In the genomic region with DNA sequence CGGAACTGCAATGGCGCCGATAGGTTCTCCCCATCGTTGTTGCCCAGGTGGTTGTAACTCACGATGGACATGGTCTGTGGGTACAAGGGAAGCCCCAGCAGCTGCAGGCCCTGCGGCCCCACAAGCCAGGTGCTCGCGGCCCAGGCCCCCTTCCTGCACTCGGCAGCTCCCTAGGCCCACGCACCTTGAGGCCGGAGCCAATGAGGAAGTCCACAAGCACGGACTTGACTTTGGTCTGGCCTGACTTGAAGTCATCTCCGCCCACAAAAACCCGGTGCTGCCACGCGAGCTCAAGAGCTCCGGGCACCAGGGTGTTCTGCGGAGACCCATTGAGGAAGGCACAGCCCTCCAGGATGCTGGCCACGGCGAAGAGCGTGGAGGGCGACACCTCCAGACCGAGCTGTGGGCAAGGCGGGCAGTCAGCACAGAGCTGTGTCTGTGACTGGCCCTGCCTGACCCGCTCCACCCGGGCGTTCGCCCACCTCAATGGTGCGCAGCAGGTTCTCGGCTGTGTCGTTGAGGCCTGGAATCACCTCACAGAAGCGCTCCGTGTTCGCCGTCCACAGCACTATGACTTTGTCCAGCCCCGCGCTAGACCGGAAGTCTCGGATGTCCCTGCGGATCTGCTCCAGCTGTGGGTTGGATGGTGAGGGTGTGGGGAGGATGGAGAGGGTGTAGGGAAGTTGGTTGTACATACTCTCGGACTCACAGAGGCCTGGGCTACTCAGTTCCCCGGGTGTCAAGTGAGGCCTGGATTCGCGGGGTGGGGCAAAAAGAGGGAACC, we compare ENCODE assay signal across 1 cellular context.
TF ChIP-seq lines count a peak whose summit lies in the region.

No MANE protein-coding gene starts in this region.

TF ChIP-seq in GM12878, 131 proteins besides CTCF, POLR2A, EP300 and RAD21:
- TF ChIP-seq, protein P1, sequence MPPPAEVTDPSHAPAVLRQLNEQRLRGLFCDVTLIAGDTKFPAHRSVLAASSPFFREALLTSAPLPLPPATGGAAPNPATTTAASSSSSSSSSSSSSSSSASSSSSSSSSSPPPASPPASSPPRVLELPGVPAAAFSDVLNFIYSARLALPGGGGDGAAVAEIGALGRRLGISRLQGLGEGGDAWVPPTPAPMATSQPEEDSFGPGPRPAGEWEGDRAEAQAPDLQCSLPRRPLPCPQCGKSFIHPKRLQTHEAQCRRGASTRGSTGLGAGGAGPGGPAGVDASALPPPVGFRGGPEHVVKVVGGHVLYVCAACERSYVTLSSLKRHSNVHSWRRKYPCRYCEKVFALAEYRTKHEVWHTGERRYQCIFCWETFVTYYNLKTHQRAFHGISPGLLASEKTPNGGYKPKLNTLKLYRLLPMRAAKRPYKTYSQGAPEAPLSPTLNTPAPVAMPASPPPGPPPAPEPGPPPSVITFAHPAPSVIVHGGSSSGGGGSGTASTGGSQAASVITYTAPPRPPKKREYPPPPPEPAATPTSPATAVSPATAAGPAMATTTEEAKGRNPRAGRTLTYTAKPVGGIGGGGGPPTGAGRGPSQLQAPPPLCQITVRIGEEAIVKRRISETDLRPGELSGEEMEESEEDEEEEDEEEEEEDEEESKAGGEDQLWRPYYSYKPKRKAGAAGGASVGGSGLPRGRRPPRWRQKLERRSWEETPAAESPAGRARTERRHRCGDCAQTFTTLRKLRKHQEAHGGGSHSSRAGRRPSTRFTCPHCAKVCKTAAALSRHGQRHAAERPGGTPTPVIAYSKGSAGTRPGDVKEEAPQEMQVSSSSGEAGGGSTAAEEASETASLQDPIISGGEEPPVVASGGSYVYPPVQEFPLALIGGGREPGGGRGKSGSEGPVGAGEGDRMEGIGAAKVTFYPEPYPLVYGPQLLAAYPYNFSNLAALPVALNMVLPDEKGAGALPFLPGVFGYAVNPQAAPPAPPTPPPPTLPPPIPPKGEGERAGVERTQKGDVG (CRISPR knock-in tag; IDR thresholded peaks at IDR 0.05), result no peak
- no peak for TF ChIP-seq MYB (IDR thresholded peaks at IDR 0.05; ENCODE audit: borderline replicate concordance, low read depth, low read length)
- TF ChIP-seq HDGF (IDR thresholded peaks at IDR 0.05), result no peak
- no peak for TF ChIP-seq MXI1 (IDR thresholded peaks at IDR 0.05; ENCODE audit: low read depth, low read length)
- no peak for TF ChIP-seq SUZ12 (IDR thresholded peaks at IDR 0.05; ENCODE audit: unreplicated experiment)
